In genomic region chr4:153497988-153498967, GRCh38 we compare ENCODE assay signal across 8 cellular contexts. TPM values are rescaled to one million over a fixed set of nuclear protein-coding genes. Genes with fewer than 3 reads are reported as not detected.
DNase-seq lines count a peak whose midpoint lies in the region; ATAC-seq, FAIRE-seq and TF ChIP-seq lines count a peak whose summit lies in the region.

No MANE protein-coding gene starts in this region.

- H3K9ac ChIP-seq in DND-41 (ENCODE audit: low read depth, low read length) (no peak overlapping the region), trophoblast cell (ENCODE audit: low read length) (no peak overlapping the region), kidney (ENCODE audit: low read length in 2 of 2) (no peak overlapping the region)

- H3K79me1 ChIP-seq in trophoblast cell (ENCODE audit: low read length) = peaks cover 3% of the 10 kb centered on the region

- no CpG with 5 or more reads among the region's 9 CpGs for WGBS in trophoblast cell (ENCODE audit: extremely low coverage, insufficient coverage, insufficient read length)

- no peaks in the 10 kb centered on the region for H3K27me3 Mint-ChIP-seq in effector memory CD8-positive, alpha-beta T cell

- H3K4ac ChIP-seq in trophoblast cell (ENCODE audit: low read depth, low read length) = no peak overlapping the region

- intact Hi-C loops in kidney (cut with DNase I) = no loop called here

- no peak overlapping the region for H3K23ac ChIP-seq in trophoblast cell (ENCODE audit: low read length)

- H3K27ac ChIP-seq in DND-41 (ENCODE audit: low read length) (peak overlapping the region; percentile 34), trophoblast cell (ENCODE audit: low read depth, low read length) (no peak overlapping the region), kidney (ENCODE audit: low read depth in 2 of 2, low read length in 2 of 2) (peak overlapping the region in 1 of 2 donors; percentile 47)

- H3K79me2 ChIP-seq in DND-41 (ENCODE audit: insufficient read depth, low read length) (peaks cover 100% of the 10 kb centered on the region), trophoblast cell (ENCODE audit: control insufficient read depth, insufficient read depth, low read length, poor library complexity) (no peaks in the 10 kb centered on the region)

- no peak overlapping the region for H4K8ac ChIP-seq in trophoblast cell (ENCODE audit: low read depth, low read length)

- FAIRE-seq in kidney (lab: Jason Lieb, UNC) = no peak

- peak overlapping the region; percentile 35 for H2BK5ac ChIP-seq in trophoblast cell (ENCODE audit: low read depth, low read length, poor library complexity)

- H2BK120ac ChIP-seq in trophoblast cell (ENCODE audit: insufficient read depth, low read length, poor library complexity) = peak overlapping the region; percentile 40

- H3K4me3 ChIP-seq in DND-41 (ENCODE audit: low read depth in 1 of 2, low read length in 2 of 2) (no peak overlapping the region), trophoblast cell (ENCODE audit: low read depth, low read length) (no peak overlapping the region), kidney (ENCODE audit: low read length in 2 of 2) (no peak overlapping the region)

- H4K20me1 ChIP-seq in DND-41 (ENCODE audit: insufficient read depth, low read length) = peaks cover 95% of the 10 kb centered on the region

- H3K27me3 ChIP-seq in DND-41 (ENCODE audit: insufficient read depth, low read length, poor library complexity) (no peaks in the 10 kb centered on the region), trophoblast cell (ENCODE audit: insufficient read depth, low read length) (no peaks in the 10 kb centered on the region)

- H3K4me2 ChIP-seq in DND-41 (ENCODE audit: insufficient read depth, low read length) (peak overlapping the region; percentile 2; the same call in 1 of the 2 replicates), trophoblast cell (ENCODE audit: low read length) (no peak overlapping the region)

- peaks cover 75 to 81% of the 10 kb centered on the region in 2 donors for H3K4me1 Mint-ChIP-seq in effector memory CD8-positive, alpha-beta T cell (ENCODE audit: low read depth in 2 of 2)

- peak overlapping the region; percentile 47 for H2BK12ac ChIP-seq in trophoblast cell (ENCODE audit: low read length)

- H2AK5ac ChIP-seq in trophoblast cell (ENCODE audit: low read length) = peak overlapping the region; percentile 59

- H4K12ac ChIP-seq in trophoblast cell (ENCODE audit: low read depth, low read length) = no peak overlapping the region

- peak overlapping the region; percentile 5 for H4K91ac ChIP-seq in trophoblast cell (ENCODE audit: low read depth, low read length)

- H2AFZ ChIP-seq in DND-41 (ENCODE audit: low read depth, low read length) (no peak overlapping the region), trophoblast cell (ENCODE audit: insufficient read depth, low read length, poor library complexity) (no peak overlapping the region)

- peaks cover 64% of the 10 kb centered on the region for H3K4me1 ChIP-seq in DND-41 (ENCODE audit: insufficient read depth, low read length)
- peaks cover 3 to 7% of the 10 kb centered on the region in 2 experiments for H3K4me1 ChIP-seq in trophoblast cell (ENCODE audit: control insufficient read depth in 1 of 2, insufficient read depth in 2 of 2, low read length in 2 of 2)
- peaks cover 4 to 5% of the 10 kb centered on the region in 2 donors for H3K4me1 ChIP-seq in kidney (ENCODE audit: control insufficient read depth in 1 of 2, insufficient read depth in 1 of 2, low read depth in 1 of 2, low read length in 2 of 2)

- peak overlapping the region; percentile 64 for H3K18ac ChIP-seq in trophoblast cell (ENCODE audit: low read length)

- no peak for ATAC-seq in DND-41 (ENCODE audit: insufficient read depth, low read depth)
- ATAC-seq in GM19455 (IDR thresholded peaks at IDR 0.05; ENCODE audit: unreplicated experiment) = peak; percentile 45
- peak; percentile 65 for ATAC-seq in HG03469 (IDR thresholded peaks at IDR 0.05; ENCODE audit: unreplicated experiment)
- no peak for ATAC-seq in effector memory CD8-positive, alpha-beta T cell (replicated peaks)

- H3K9me3 Mint-ChIP-seq in effector memory CD8-positive, alpha-beta T cell = no peaks in the 10 kb centered on the region

- H3K36me3 ChIP-seq in DND-41 (ENCODE audit: insufficient read depth, low read length) (peaks cover 95% of the 10 kb centered on the region), trophoblast cell (ENCODE audit: control insufficient read depth in 1 of 2, insufficient read depth in 2 of 2, low read length in 2 of 2) (no peaks in the 10 kb centered on the region), kidney (ENCODE audit: control insufficient read depth in 1 of 2, insufficient read depth in 2 of 2, low read length in 2 of 2) (no peaks in the 10 kb centered on the region)

- peak overlapping the region; percentile 28 to 63 for H3K4me3 Mint-ChIP-seq in effector memory CD8-positive, alpha-beta T cell

- peaks cover 13% of the 10 kb centered on the region for H3K36me3 Mint-ChIP-seq in effector memory CD8-positive, alpha-beta T cell (ENCODE audit: insufficient read depth)

- no peak overlapping the region for H3K14ac ChIP-seq in trophoblast cell (ENCODE audit: low read length)

- TF ChIP-seq CTCF in DND-41 (IDR thresholded peaks at IDR 0.05; ENCODE audit: borderline replicate concordance, extremely low read depth, low read length, poor library complexity, severe bottlenecking) (no peak), kidney (IDR thresholded peaks at IDR 0.05; ENCODE audit: borderline replicate concordance, extremely low read depth, insufficient read depth) (no peak)

- H3K27ac Mint-ChIP-seq in effector memory CD8-positive, alpha-beta T cell = peak overlapping the region; percentile 68 to 92

- DNase-seq in DND-41 (no peak), trophoblast cell (no peak), NCI-H1417 (lab: John Stamatoyannopoulos, UW) (no peak), kidney (no peak)
- DNase-seq in effector memory CD8-positive, alpha-beta T cell = no peak
- no peak for DNase-seq in stimulated activated CD4-positive, alpha-beta T cell treated with anti-CD3 and anti-CD28 coated beads, Interleukin-4, amount 100 ng/mL, for 1 hour

- H3K9me3 ChIP-seq in DND-41 (ENCODE audit: insufficient read depth, low read length, severe bottlenecking) (no peaks in the 10 kb centered on the region), trophoblast cell (ENCODE audit: insufficient read depth, low read depth, low read length) (no peaks in the 10 kb centered on the region), kidney (ENCODE audit: control insufficient read depth in 1 of 2, low read length in 2 of 2) (no peaks in the 10 kb centered on the region)

RNA-seq across cellular contexts. Expression of gene TMEM131L, which starts 32.1 kb away (rescaled TPM):
- polyA plus RNA-seq in trophoblast cell (2013) = 8.3 and 8.9 TPM in 2 replicates
- 17.0 TPM for total RNA-seq in kidney
- polyA plus RNA-seq in kidney (ENCODE audit: insufficient read depth, low read depth, low replicate concordance) = 3.0 TPM

Comparison
In these comparisons a context has a peak if more than half of its experiments do, and no peak if none do; other contexts are left out.
1. ATAC-seq: peak in GM19455 (single experiment) and HG03469 (single experiment); none in DND-41 (single experiment) and effector memory CD8-positive, alpha-beta T cell (single experiment).